ENCODE assay signal across 15 cellular contexts in the genomic region with DNA sequence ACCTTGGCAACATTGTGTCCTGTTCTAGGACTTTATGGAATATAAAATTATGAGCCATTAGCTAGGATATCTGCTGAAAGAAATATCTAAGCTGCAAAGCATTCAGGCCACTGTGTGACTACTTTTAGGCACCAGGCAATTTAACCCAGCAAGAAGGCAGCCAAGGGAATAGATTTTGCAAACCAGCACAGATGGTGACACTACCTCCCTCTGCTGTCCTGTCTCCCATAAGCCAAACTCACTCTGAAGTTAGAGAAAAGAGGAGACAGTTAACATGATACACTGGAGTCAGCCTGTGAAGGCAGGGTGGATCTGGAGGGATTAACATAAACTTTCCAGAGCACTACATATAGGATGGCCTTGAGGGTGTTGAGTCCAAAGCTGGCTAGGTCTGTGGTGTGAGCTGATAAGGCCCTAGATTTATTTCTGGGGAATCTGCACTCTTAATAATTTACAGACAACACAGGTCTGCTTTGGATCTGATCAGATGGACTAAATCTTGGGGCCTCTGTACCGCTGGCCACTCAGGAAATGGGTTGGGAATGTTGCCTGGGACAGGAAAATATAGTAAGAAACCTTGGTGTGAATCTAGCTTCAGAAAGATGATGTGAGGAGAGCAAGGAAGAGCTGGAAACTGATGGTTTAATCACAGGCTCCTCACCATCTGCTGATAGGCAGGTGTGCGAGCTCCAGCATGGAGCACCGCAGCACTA.
DNase-seq lines count a peak whose midpoint lies in the region; ATAC-seq and TF ChIP-seq lines count a peak whose summit lies in the region.
"Had no signal": no experiment of that assay in that cellular context is flagged by ENCODE, and none has a peak within 500 bp of the region (broad histone marks: within the 10 kb centered on the region; RNA-seq: fewer than 3 reads in every experiment).

No MANE protein-coding gene starts in this region.

- H3K9me2 ChIP-seq in SK-N-SH (no peaks in the 10 kb centered on the region), Karpas-422 (replicated peaks; ENCODE audit: insufficient read depth, low read length) (no peaks in the 10 kb centered on the region)

- H3K4me1 ChIP-seq in SK-N-SH (ENCODE audit: control insufficient read depth in 1 of 2, insufficient read depth in 2 of 2, low read depth in 1 of 2, low read length in 1 of 2) (peaks cover 0 to 18% of the 10 kb centered on the region in 2 experiments; a peak in 2 of 4 replicates), Karpas-422 (ENCODE audit: low read length) (peaks cover 7% of the 10 kb centered on the region), mucosa of rectum (ENCODE audit: control insufficient read depth in 2 of 2, insufficient read depth in 2 of 2, low read length in 2 of 2) (peaks cover 9 to 22% of the 10 kb centered on the region in 2 donors), ascending aorta (no peaks in the 10 kb centered on the region)

- H4K20me1 ChIP-seq in SK-N-SH (ENCODE audit: insufficient read depth) (no peaks in the 10 kb centered on the region), Karpas-422 (ENCODE audit: insufficient read depth, low read depth, low read length) (no peaks in the 10 kb centered on the region)

- peaks cover 46% of the 10 kb centered on the region; the same call in 1 of the 2 replicates for H3K27me3 ChIP-seq in SK-N-SH (ENCODE audit: insufficient read depth)
- peaks cover 2% of the 10 kb centered on the region; the same call in 1 of the 2 replicates for H3K27me3 ChIP-seq in Karpas-422 (ENCODE audit: low read length)
- H3K27me3 ChIP-seq in mucosa of rectum (ENCODE audit: control insufficient read depth in 2 of 2, insufficient read depth in 2 of 2, low read length in 2 of 2) = no peaks in the 10 kb centered on the region
- H3K27me3 ChIP-seq in ascending aorta = no peaks in the 10 kb centered on the region

- peak overlapping the region; percentile 53 for H3K4me3 Mint-ChIP-seq in activated naive CD8-positive, alpha-beta T cell treated with anti-CD3 and anti-CD28 coated beads for 36 hours

- ATAC-seq in SK-N-SH treated with all-trans-retinoic acid at 6 μM for 48 hours (no peak), GM21423 (IDR thresholded peaks at IDR 0.05; ENCODE audit: unreplicated experiment) (no peak)

- H3K27ac Mint-ChIP-seq in activated naive CD8-positive, alpha-beta T cell treated with anti-CD3 and anti-CD28 coated beads for 36 hours = peak overlapping the region; percentile 51

- peak overlapping the region in 1 of 2 experiments; percentile 11; a peak in 2 of 4 replicates for H3K27ac ChIP-seq in SK-N-SH (ENCODE audit: low read depth in 2 of 2, low read length in 1 of 2)
- H3K27ac ChIP-seq in Karpas-422 (ENCODE audit: low read length) = no peak overlapping the region
- peak overlapping the region; percentile 82 to 88 for H3K27ac ChIP-seq in mucosa of rectum (ENCODE audit: low read depth in 2 of 2, low read length in 2 of 2)
- H3K27ac ChIP-seq in ascending aorta = no peak overlapping the region
- H3K27ac ChIP-seq: HL-60 had no signal

- H3K9me3 Mint-ChIP-seq in activated naive CD8-positive, alpha-beta T cell treated with anti-CD3 and anti-CD28 coated beads for 36 hours = no peaks in the 10 kb centered on the region

- peak in 1 of 2 experiments; percentile 20; a peak in 1 of 4 replicates for TF ChIP-seq EP300 in SK-N-SH (IDR thresholded peaks at IDR 0.05; ENCODE audit: borderline replicate concordance in 1 of 2, low read depth in 1 of 2, low read length in 1 of 2)

- H3K9ac ChIP-seq in SK-N-SH (no peak overlapping the region), Karpas-422 (ENCODE audit: low read length) (no peak overlapping the region), mucosa of rectum (ENCODE audit: low read depth in 1 of 2, low read length in 2 of 2) (peak overlapping the region in 1 of 2 donors; percentile 39)

- H3K36me3 ChIP-seq in SK-N-SH (replicated peaks in 1 of 2; ENCODE audit: control insufficient read depth in 1 of 2, insufficient read depth in 2 of 2, low read length in 1 of 2) (no peaks in the 10 kb centered on the region), Karpas-422 (ENCODE audit: insufficient read depth, low read length) (no peaks in the 10 kb centered on the region), mucosa of rectum (ENCODE audit: control insufficient read depth in 2 of 2, insufficient read depth in 2 of 2, low read length in 2 of 2) (no peaks in the 10 kb centered on the region), ascending aorta (no peaks in the 10 kb centered on the region)

- H2AFZ ChIP-seq in SK-N-SH (ENCODE audit: low read depth) (no peak overlapping the region), Karpas-422 (ENCODE audit: low read length) (no peak overlapping the region)

- intact Hi-C loops in ascending aorta (cut with DNase I) = no loop called here

- no peaks in the 10 kb centered on the region for H3K36me3 Mint-ChIP-seq in activated naive CD8-positive, alpha-beta T cell treated with anti-CD3 and anti-CD28 coated beads for 36 hours

- no peaks in the 10 kb centered on the region for H3K79me2 ChIP-seq in SK-N-SH (ENCODE audit: insufficient read depth)
- no peaks in the 10 kb centered on the region for H3K79me2 ChIP-seq in Karpas-422 (ENCODE audit: low read length)

- TF ChIP-seq CTCF in SK-N-SH (IDR thresholded peaks at IDR 0.05) = no peak
- no peak for TF ChIP-seq CTCF in ascending aorta (IDR thresholded peaks at IDR 0.05)

- POLR2A ChIA-PET in SK-N-SH (lab: Yijun Ruan, JAX) = interaction anchor here (1.0 kb wide), 1 partner anchor 16 kb away, joined by 4 read pairs; no protein-coding TSS in a partner anchor

- DNase-seq in SK-N-SH (peak; percentile 19), Karpas-422 (peak; percentile 46), ascending aorta (ENCODE audit: low spot score in 2 of 2) (no peak)
- no peak for DNase-seq in activated naive CD8-positive, alpha-beta T cell treated with anti-CD3 and anti-CD28 coated beads for 36 hours
- DNase-seq in stimulated activated naive CD4-positive, alpha-beta T cell treated with Interleukin-2 at 50 U/mL for 16 hours (lab: John Stamatoyannopoulos, UW) = no peak
- DNase-seq: dermis blood vessel endothelial cell, midbrain, NCI-H345, OCI-M1, posterior cingulate gyrus, trophoblast cell had no signal

- no peaks in the 10 kb centered on the region for H3K27me3 Mint-ChIP-seq in activated naive CD8-positive, alpha-beta T cell treated with anti-CD3 and anti-CD28 coated beads for 36 hours

- CTCF ChIA-PET in SK-N-SH (lab: Yijun Ruan, JAX) = interaction anchor here (0.6 to 12.0 kb wide), 18 partner anchors 13 to 701 kb away, joined by 3 to 167 read pairs (median 5); no protein-coding TSS in a partner anchor

- TF ChIP-seq RAD21 in SK-N-SH (IDR thresholded peaks at IDR 0.05; ENCODE audit: low read length) = 0 out of 2 replicates have a peak, but pooled peaks have one; percentile 3

- H3K4me1 Mint-ChIP-seq in activated naive CD8-positive, alpha-beta T cell treated with anti-CD3 and anti-CD28 coated beads for 36 hours = peaks cover 8% of the 10 kb centered on the region

- H3K4me3 ChIP-seq in SK-N-SH (ENCODE audit: low read depth in 2 of 2, low read length in 1 of 2) (no peak overlapping the region), Karpas-422 (ENCODE audit: low read length) (no peak overlapping the region), mucosa of rectum (ENCODE audit: low read length in 2 of 2) (no peak overlapping the region), ascending aorta (no peak overlapping the region)

- 57% methylated on average over 3 of the region's 3 CpGs for WGBS in SK-N-SH (ENCODE audit: low lambda C conversion rate)

- H3K9me3 ChIP-seq in SK-N-SH = no peaks in the 10 kb centered on the region
- H3K9me3 ChIP-seq in Karpas-422 (ENCODE audit: low read length) = no peaks in the 10 kb centered on the region
- no peaks in the 10 kb centered on the region for H3K9me3 ChIP-seq in mucosa of rectum (ENCODE audit: control insufficient read depth in 2 of 2, low read length in 2 of 2)
- no peaks in the 10 kb centered on the region for H3K9me3 ChIP-seq in ascending aorta

- H3K4me2 ChIP-seq in SK-N-SH = no peak overlapping the region
- H3K4me2 ChIP-seq in Karpas-422 (ENCODE audit: low read depth, low read length, poor library complexity, severe bottlenecking) = no peak overlapping the region

- no peaks in the 10 kb centered on the region for H3F3A ChIP-seq in SK-N-SH (replicated peaks; ENCODE audit: insufficient read depth)

TF ChIP-seq in SK-N-SH, 30 proteins besides CTCF, POLR2A, EP300 and RAD21 (continues in another document):
- TF ChIP-seq NRF1 (IDR thresholded peaks at IDR 0.05; ENCODE audit: low read depth, low read length) (no peak), USF1 (IDR thresholded peaks at IDR 0.05; ENCODE audit: borderline replicate concordance, low read depth) (no peak), GATA2 (CRISPR knock-in tag; IDR thresholded peaks at IDR 0.05) (peak; percentile 32; the same call in 1 of the 2 replicates), JUND (IDR thresholded peaks at IDR 0.05) (no peak), NFIC (IDR thresholded peaks at IDR 0.05; ENCODE audit: borderline replicate concordance) (no peak), SMC3 (IDR thresholded peaks at IDR 0.05; ENCODE audit: low read depth, low read length) (no peak), RXRA (IDR thresholded peaks at IDR 0.05; ENCODE audit: borderline replicate concordance, low read depth) (no peak)

TF ChIP-seq in SK-N-SH treated with all-trans-retinoic acid at 6 μM for 48 hours, 23 proteins besides CTCF, POLR2A, EP300 and RAD21 (continues in another document):
- TF ChIP-seq, protein P1, sequence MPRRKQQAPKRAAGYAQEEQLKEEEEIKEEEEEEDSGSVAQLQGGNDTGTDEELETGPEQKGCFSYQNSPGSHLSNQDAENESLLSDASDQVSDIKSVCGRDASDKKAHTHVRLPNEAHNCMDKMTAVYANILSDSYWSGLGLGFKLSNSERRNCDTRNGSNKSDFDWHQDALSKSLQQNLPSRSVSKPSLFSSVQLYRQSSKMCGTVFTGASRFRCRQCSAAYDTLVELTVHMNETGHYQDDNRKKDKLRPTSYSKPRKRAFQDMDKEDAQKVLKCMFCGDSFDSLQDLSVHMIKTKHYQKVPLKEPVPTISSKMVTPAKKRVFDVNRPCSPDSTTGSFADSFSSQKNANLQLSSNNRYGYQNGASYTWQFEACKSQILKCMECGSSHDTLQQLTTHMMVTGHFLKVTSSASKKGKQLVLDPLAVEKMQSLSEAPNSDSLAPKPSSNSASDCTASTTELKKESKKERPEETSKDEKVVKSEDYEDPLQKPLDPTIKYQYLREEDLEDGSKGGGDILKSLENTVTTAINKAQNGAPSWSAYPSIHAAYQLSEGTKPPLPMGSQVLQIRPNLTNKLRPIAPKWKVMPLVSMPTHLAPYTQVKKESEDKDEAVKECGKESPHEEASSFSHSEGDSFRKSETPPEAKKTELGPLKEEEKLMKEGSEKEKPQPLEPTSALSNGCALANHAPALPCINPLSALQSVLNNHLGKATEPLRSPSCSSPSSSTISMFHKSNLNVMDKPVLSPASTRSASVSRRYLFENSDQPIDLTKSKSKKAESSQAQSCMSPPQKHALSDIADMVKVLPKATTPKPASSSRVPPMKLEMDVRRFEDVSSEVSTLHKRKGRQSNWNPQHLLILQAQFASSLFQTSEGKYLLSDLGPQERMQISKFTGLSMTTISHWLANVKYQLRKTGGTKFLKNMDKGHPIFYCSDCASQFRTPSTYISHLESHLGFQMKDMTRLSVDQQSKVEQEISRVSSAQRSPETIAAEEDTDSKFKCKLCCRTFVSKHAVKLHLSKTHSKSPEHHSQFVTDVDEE (CRISPR knock-in tag; IDR thresholded peaks at IDR 0.05) = no peak
- TF ChIP-seq SNAI2 (CRISPR knock-in tag; IDR thresholded peaks at IDR 0.05) (no peak), ESRRG (CRISPR knock-in tag; IDR thresholded peaks at IDR 0.05) (no peak), TCF4 (CRISPR knock-in tag; IDR thresholded peaks at IDR 0.05; ENCODE audit: borderline replicate concordance) (no peak)

Comparison
In these comparisons a context has a peak if more than half of its experiments do, and no peak if none do; other contexts are left out.
1. DNase-seq: peak in SK-N-SH (single experiment) and Karpas-422 (single experiment); none in activated naive CD8-positive, alpha-beta T cell treated with anti-CD3 and anti-CD28 coated beads for 36 hours (single experiment), ascending aorta (0 of 2) and stimulated activated naive CD4-positive, alpha-beta T cell treated with Interleukin-2 at 50 U/mL for 16 hours (single experiment).
2. H3K27ac ChIP-seq: peak in mucosa of rectum (2 of 2); none in Karpas-422 (single experiment) and ascending aorta (0 of 2).